In genomic region chr11:110711776-110712642, GRCh38 we compare ENCODE assay signal across 8 cellular contexts. TPM values are rescaled to one million over a fixed set of nuclear protein-coding genes. Genes with fewer than 3 reads are reported as not detected.
DNase-seq lines count a peak whose midpoint lies in the region; FAIRE-seq and TF ChIP-seq lines count a peak whose summit lies in the region.

A gene with protein sequence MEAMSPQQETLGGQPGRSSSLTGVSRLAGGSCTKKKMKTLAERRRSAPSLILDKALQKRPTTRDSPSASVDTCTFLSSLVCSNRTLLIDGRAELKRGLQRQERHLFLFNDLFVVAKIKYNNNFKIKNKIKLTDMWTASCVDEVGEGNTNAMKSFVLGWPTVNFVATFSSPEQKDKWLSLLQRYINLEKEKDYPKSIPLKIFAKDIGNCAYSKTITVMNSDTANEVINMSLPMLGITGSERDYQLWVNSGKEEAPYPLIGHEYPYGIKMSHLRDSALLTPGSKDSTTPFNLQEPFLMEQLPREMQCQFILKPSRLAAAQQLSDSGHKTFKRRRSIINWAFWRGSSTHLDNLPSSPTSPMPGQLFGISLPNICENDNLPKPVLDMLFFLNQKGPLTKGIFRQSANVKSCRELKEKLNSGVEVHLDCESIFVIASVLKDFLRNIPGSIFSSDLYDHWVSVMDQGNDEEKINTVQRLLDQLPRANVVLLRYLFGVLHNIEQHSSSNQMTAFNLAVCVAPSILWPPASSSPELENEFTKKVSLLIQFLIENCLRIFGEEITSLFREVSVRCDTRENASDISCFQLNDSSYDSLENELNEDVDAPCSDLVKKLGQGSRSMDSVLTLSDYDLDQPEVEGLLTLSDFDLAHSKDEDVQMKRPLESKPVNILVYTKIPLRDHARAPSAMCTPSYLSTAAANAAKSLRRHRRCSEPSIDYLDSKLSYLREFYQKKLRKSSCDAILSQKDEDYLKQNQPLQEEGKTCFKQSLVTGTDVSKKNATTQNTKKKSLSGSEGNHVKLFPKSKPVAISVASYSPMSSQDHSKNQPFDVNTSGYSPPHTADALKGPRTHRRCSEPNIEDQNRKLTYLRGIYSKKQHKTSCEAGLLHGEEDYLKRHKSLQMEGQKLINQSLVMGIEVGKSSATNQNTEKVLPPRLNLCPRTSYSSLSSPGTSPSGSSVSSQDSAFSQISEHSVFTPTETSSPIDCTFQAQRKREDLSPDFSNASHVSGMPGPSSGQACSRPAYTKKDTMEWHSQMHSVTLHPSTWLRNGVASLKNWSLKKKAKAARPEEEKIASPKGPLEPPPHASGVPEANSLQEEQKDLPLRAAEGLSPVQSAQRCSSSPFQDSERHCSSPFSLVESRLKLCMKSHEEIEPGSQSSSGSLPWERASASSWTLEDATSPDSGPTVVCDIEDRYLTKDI (minus strand): TSS chr11:110712437. CDS start chr11:110712231, 206 bp downstream.

- no peak within 1 kb of the TSS for H3K27ac ChIP-seq in GM23248
- no peak within 1 kb of the TSS for H3K27ac ChIP-seq in keratinocyte (ENCODE audit: control insufficient read depth, insufficient read depth, low read length)
- H3K27ac ChIP-seq in smooth muscle cell (ENCODE audit: low read depth), result no peak within 1 kb of the TSS

- no peaks in the 10 kb centered on the region for H3K9me2 ChIP-seq in GM23248 (ENCODE audit: insufficient read depth)

- H3K27me3 Mint-ChIP-seq in T-helper 1 cell treated with Interleukin-12 subunit alpha and Interleukin-12 subunit beta and Interleukin-4 antibody, amounts not matched to agents 30 μg/mL and 1 μg/mL, for 36 hours (ENCODE audit: low read depth), result peaks cover 66% of the 10 kb centered on the region

- peak within 1 kb of the TSS; percentile 79 for H3K4me2 ChIP-seq in GM23248 (ENCODE audit: unreplicated experiment)
- peak within 1 kb of the TSS; percentile 67 for H3K4me2 ChIP-seq in keratinocyte (ENCODE audit: control insufficient read depth, extremely low read depth, insufficient read depth, low read depth, low read length)
- peak within 1 kb of the TSS; percentile 86 for H3K4me2 ChIP-seq in smooth muscle cell

- H3K4me1 ChIP-seq in GM23248 (ENCODE audit: insufficient read depth) (peaks cover 22% of the 10 kb centered on the region), keratinocyte (ENCODE audit: control insufficient read depth, extremely low read depth, insufficient read depth, low read length) (peaks cover 4% of the 10 kb centered on the region), smooth muscle cell (ENCODE audit: low read depth) (peaks cover 9% of the 10 kb centered on the region)

- FAIRE-seq in keratinocyte (lab: Jason Lieb, UNC), result no peak

- no peaks in the 10 kb centered on the region for H3K9me3 Mint-ChIP-seq in T-helper 1 cell treated with Interleukin-12 subunit alpha and Interleukin-12 subunit beta and Interleukin-4 antibody, amounts not matched to agents 30 μg/mL and 1 μg/mL, for 36 hours

- H4K20me1 ChIP-seq in GM23248 (ENCODE audit: insufficient read depth) (no peaks in the 10 kb centered on the region), keratinocyte (ENCODE audit: control insufficient read depth, extremely low read depth, insufficient read depth, low read length) (no peaks in the 10 kb centered on the region), smooth muscle cell (ENCODE audit: low read depth) (no peaks in the 10 kb centered on the region)

- H3K27ac Mint-ChIP-seq in T-helper 1 cell treated with Interleukin-12 subunit alpha and Interleukin-12 subunit beta and Interleukin-4 antibody, amounts not matched to agents 30 μg/mL and 1 μg/mL, for 36 hours, result no peak within 1 kb of the TSS

- H3K4me3 Mint-ChIP-seq in T-helper 1 cell treated with Interleukin-12 subunit alpha and Interleukin-12 subunit beta and Interleukin-4 antibody, amounts not matched to agents 30 μg/mL and 1 μg/mL, for 36 hours, result peak within 1 kb of the TSS; percentile 52

- TF ChIP-seq CTCF in keratinocyte (optimal IDR thresholded peaks at IDR 0.05 in 1 of 3, IDR thresholded peaks at IDR 0.05 in 1 of 3, conservative IDR thresholded peaks at IDR 0.05 in 1 of 3; ENCODE audit: extremely low read depth in 1 of 3, insufficient read depth in 2 of 3, low read length in 3 of 3) (no peak), smooth muscle cell (IDR thresholded peaks at IDR 0.05; ENCODE audit: borderline replicate concordance, insufficient read depth, poor library complexity, severe bottlenecking) (no peak)

- dilution Hi-C loops in keratinocyte (cut with MboI; ENCODE audit: extremely low pct_ligation_motif_present, low sequenced_read_pairs), result no loop called here

- H3K9ac ChIP-seq in GM23248 (peak within 1 kb of the TSS; percentile 54), keratinocyte (ENCODE audit: control insufficient read depth, extremely low read depth, insufficient read depth, low read length) (no peak within 1 kb of the TSS), smooth muscle cell (ENCODE audit: low read depth) (no peak within 1 kb of the TSS)

- no peaks in the 10 kb centered on the region for H3K36me3 ChIP-seq in GM23248 (ENCODE audit: low read depth)
- no peaks in the 10 kb centered on the region for H3K36me3 ChIP-seq in keratinocyte (ENCODE audit: control insufficient read depth in 2 of 2, extremely low read depth in 1 of 2, insufficient read depth in 2 of 2, low read length in 2 of 2)
- no peaks in the 10 kb centered on the region for H3K36me3 ChIP-seq in smooth muscle cell (ENCODE audit: low read depth)

- no peaks in the 10 kb centered on the region for H3K9me3 ChIP-seq in GM23248 (ENCODE audit: low read depth)
- no peaks in the 10 kb centered on the region for H3K9me3 ChIP-seq in keratinocyte (ENCODE audit: control insufficient read depth, low read depth, low read length)
- no peaks in the 10 kb centered on the region for H3K9me3 ChIP-seq in smooth muscle cell (replicated peaks; ENCODE audit: low read depth)

- H3K9me1 ChIP-seq in keratinocyte (ENCODE audit: control insufficient read depth, extremely low read depth, insufficient read depth, low read length), result no peaks in the 10 kb centered on the region

- H3K4me1 Mint-ChIP-seq in T-helper 1 cell treated with Interleukin-12 subunit alpha and Interleukin-12 subunit beta and Interleukin-4 antibody, amounts not matched to agents 30 μg/mL and 1 μg/mL, for 36 hours (ENCODE audit: low read depth), result peaks cover 10% of the 10 kb centered on the region

- H3K79me2 ChIP-seq in GM23248 (ENCODE audit: insufficient read depth) (no peaks in the 10 kb centered on the region), keratinocyte (ENCODE audit: control insufficient read depth, insufficient read depth, low read length) (no peaks in the 10 kb centered on the region), smooth muscle cell (ENCODE audit: low read depth) (no peaks in the 10 kb centered on the region)

- H2AFZ ChIP-seq in GM23248 (peak within 1 kb of the TSS; percentile 92), keratinocyte (ENCODE audit: control insufficient read depth, low read length) (peak within 1 kb of the TSS; percentile 55), smooth muscle cell (ENCODE audit: low read depth) (peak within 1 kb of the TSS; percentile 82)

- H3K4me3 ChIP-seq in GM23248, result peak within 1 kb of the TSS; percentile 78
- H3K4me3 ChIP-seq in keratinocyte (ENCODE audit: control insufficient read depth in 2 of 3, extremely low read depth in 1 of 3, insufficient read depth in 2 of 3, low read depth in 1 of 3, low read length in 3 of 3), result peak within 1 kb of the TSS in 2 of 3 experiments; percentile 42 to 56
- peak within 1 kb of the TSS; percentile 61 for H3K4me3 ChIP-seq in smooth muscle cell

- peak; percentile 63 for DNase-seq in ELF-1 (ENCODE audit: low read depth, low spot score)
- DNase-seq in GM23248, result peak; percentile 87
- peak; percentile 55 for DNase-seq in LHCN-M2 (ENCODE audit: low read depth)
- DNase-seq in central memory CD4-positive, alpha-beta T cell, result peak; percentile 13
- no peak for DNase-seq in keratinocyte (ENCODE audit: low read depth, low spot score)
- peak; percentile 35 for DNase-seq in smooth muscle cell (lab: John Stamatoyannopoulos, UW; ENCODE audit: unreplicated experiment)
- no peak for DNase-seq in NCI-H187 (lab: John Stamatoyannopoulos, UW)

- no peaks in the 10 kb centered on the region for H3K36me3 Mint-ChIP-seq in T-helper 1 cell treated with Interleukin-12 subunit alpha and Interleukin-12 subunit beta and Interleukin-4 antibody, amounts not matched to agents 30 μg/mL and 1 μg/mL, for 36 hours (ENCODE audit: low read depth)

- H3F3A ChIP-seq in GM23248 (ENCODE audit: insufficient read depth), result peaks cover 40% of the 10 kb centered on the region
- no peaks in the 10 kb centered on the region for H3F3A ChIP-seq in smooth muscle cell (ENCODE audit: low read depth)

- in situ Hi-C loops in GM23248 (cut with MboI), result loop anchor here (25.0 kb wide), 2 partner anchors 525 to 725 kb away; partner anchors contain the start of gene POU2AF2

- 1 to 2% methylated on average over 44 to 81 of the region's 107 CpGs for WGBS in GM23248 (ENCODE audit: low coverage in 1 of 2, low lambda C conversion rate in 2 of 2, missing lambda C conversion rate in 2 of 2), 2 experiments
- 2% methylated on average over 64 of the region's 107 CpGs for WGBS in smooth muscle cell (ENCODE audit: low lambda C conversion rate)

- H3K27me3 ChIP-seq in GM23248 (replicated peaks; ENCODE audit: insufficient read depth), result no peaks in the 10 kb centered on the region
- H3K27me3 ChIP-seq in keratinocyte (ENCODE audit: control insufficient read depth, extremely low read depth, insufficient read depth, low read length), result peaks cover 34% of the 10 kb centered on the region
- H3K27me3 ChIP-seq in smooth muscle cell (ENCODE audit: low read depth), result peaks cover 53% of the 10 kb centered on the region

RNA-seq across cellular contexts. Expression of the gene that starts here (rescaled TPM):
- 0.76 and 0.97 TPM in 2 replicates for total RNA-seq in GM23248 (2014; rRNA removed; shearing (Covaris generic))
- polyA plus RNA-seq in GM23248 (2016; fragmentation: Nextera tagmentation; extraction: Ambion mirVana), result 0.62 and 0.84 TPM in 2 replicates
- 0.58 and 0.75 TPM in 2 replicates for total RNA-seq in LHCN-M2 (2014; rRNA removed)
- 0.49 TPM for polyA plus RNA-seq in LHCN-M2 (2012)
- not detected in 3 replicates for polyA plus RNA-seq in keratinocyte
- not detected for polyA plus RNA-seq in keratinocyte (2011; ENCODE audit: low read depth)
- polyA plus RNA-seq in keratinocyte (2011; cell fraction: cytosol; rRNA removed), result 0.01 TPM in 1 of 2 replicates, not detected in the other
- not detected in 2 replicates for polyA plus RNA-seq in keratinocyte (2011; cell fraction: nucleus; rRNA removed)
- 0.04 TPM in 1 of 2 replicates, not detected in the other for polyA plus RNA-seq in keratinocyte (2012; ENCODE audit: low replicate concordance)
- 0.06 to 0.23 TPM in 2 of 3 replicates, not detected in the other for polyA minus RNA-seq in keratinocyte
- polyA minus RNA-seq in keratinocyte (2011; cell fraction: cytosol; rRNA and poly(A)+ RNA removed), result not detected
- 0.11 and 0.16 TPM in 2 replicates for polyA minus RNA-seq in keratinocyte (2011; cell fraction: nucleus; rRNA and poly(A)+ RNA removed)
- 1.1 and 1.6 TPM in 2 replicates for total RNA-seq in smooth muscle cell
- 0.33 and 1.1 TPM in 2 replicates for polyA plus RNA-seq in smooth muscle cell

Comparison
In these comparisons a context has a peak if more than half of its experiments do, and no peak if none do; other contexts are left out.
1. Peak in DNase-seq, H3K4me3 ChIP-seq, H3K9ac ChIP-seq and H3K4me2 ChIP-seq in GM23248; RNA of the gene not detected or under 1 TPM.
2. Peak in DNase-seq in LHCN-M2; RNA of the gene not detected or under 1 TPM.
3. DNase-seq: peak in ELF-1 (single experiment), central memory CD4-positive, alpha-beta T cell (single experiment) and smooth muscle cell (single experiment); none in keratinocyte (single experiment) and NCI-H187 (0 of 2).
4. Peak in every context shown above with its lines, with median percentiles within 50 percentile points of each other: H2AFZ ChIP-seq, H3K4me2 ChIP-seq and H3K4me3 ChIP-seq.